In genomic region chr20:9889270-9889981, GRCh38 we compare ENCODE assay signal across 12 cellular contexts. TPM values are rescaled to one million over a fixed set of nuclear protein-coding genes. Genes with fewer than 3 reads are reported as not detected.
DNase-seq lines count a peak whose midpoint lies in the region; ATAC-seq, FAIRE-seq and TF ChIP-seq lines count a peak whose summit lies in the region.
"Had no signal": no experiment of that assay in that cellular context is flagged by ENCODE, and none has a peak within 500 bp of the region (broad histone marks: within the 10 kb centered on the region; RNA-seq: fewer than 3 reads in every experiment).

No MANE protein-coding gene starts in this region.

- no peaks in the 10 kb centered on the region for H3K9me3 ChIP-seq in Loucy (ENCODE audit: insufficient read depth, low read depth, low read length)
- H3K9me3 ChIP-seq in kidney (ENCODE audit: control insufficient read depth in 1 of 2, low read length in 2 of 2), result no peaks in the 10 kb centered on the region

- DNase-seq in CD1c-positive myeloid dendritic cell (ENCODE audit: extremely low spot score) (peak; percentile 34), T47D (ENCODE audit: low read depth in 1 of 2, low spot score in 1 of 2) (peak; percentile 9 to 42), G401 (ENCODE audit: low spot score) (no peak), kidney (no peak), HCEC 1CT (no peak)
- DNase-seq: activated T-cell treated with anti-CD3 and anti-CD28 coated beads, Interleukin-2, amount 50 U/mL, for 48 hours; NCI-H1417 had no signal

- no peaks in the 10 kb centered on the region for H3K27me3 ChIP-seq in Loucy (ENCODE audit: insufficient read depth, low read length, poor library complexity, severe bottlenecking)

- peak overlapping the region; percentile 75 for H2AFZ ChIP-seq in Loucy (ENCODE audit: low read length)

- H3K4me2 ChIP-seq in Loucy (ENCODE audit: low read depth, low read length, poor library complexity, severe bottlenecking), result peak overlapping the region; percentile 39

- no peak for FAIRE-seq in kidney (lab: Jason Lieb, UNC)

- intact Hi-C loops in kidney (cut with DNase I), result no loop called here

- H3K9me2 ChIP-seq in Loucy (replicated peaks; ENCODE audit: low read depth, low read length), result no peaks in the 10 kb centered on the region

- no peaks in the 10 kb centered on the region for H3F3A ChIP-seq in Loucy (ENCODE audit: low read depth)

- H3K27ac ChIP-seq in kidney (ENCODE audit: low read depth in 2 of 2, low read length in 2 of 2), result no peak overlapping the region

- H3K9ac ChIP-seq in Loucy (ENCODE audit: low read depth, low read length, poor library complexity, severe bottlenecking) (no peak overlapping the region), kidney (ENCODE audit: low read length in 2 of 2) (no peak overlapping the region)

- no peaks in the 10 kb centered on the region for H3K79me2 ChIP-seq in Loucy (ENCODE audit: insufficient read depth, low read length)

- no peaks in the 10 kb centered on the region for H4K20me1 ChIP-seq in Loucy (ENCODE audit: insufficient read depth, low read length, poor library complexity, severe bottlenecking)

- TF ChIP-seq CTCF in Loucy (conservative IDR thresholded peaks at IDR 0.05; ENCODE audit: low read length), result no peak
- TF ChIP-seq CTCF in kidney (IDR thresholded peaks at IDR 0.05; ENCODE audit: borderline replicate concordance, extremely low read depth, insufficient read depth), result no peak

- H3K4me3 ChIP-seq in Loucy (ENCODE audit: low read length, poor library complexity, severe bottlenecking), result peak overlapping the region; percentile 68
- H3K4me3 ChIP-seq in kidney (ENCODE audit: low read length in 2 of 2), result no peak overlapping the region

- no peaks in the 10 kb centered on the region for H3K4me1 ChIP-seq in Loucy (ENCODE audit: insufficient read depth, low read length, poor library complexity, severe bottlenecking)
- no peaks in the 10 kb centered on the region for H3K4me1 ChIP-seq in kidney (ENCODE audit: control insufficient read depth in 1 of 2, insufficient read depth in 1 of 2, low read depth in 1 of 2, low read length in 2 of 2)

- in situ Hi-C loops in T47D (cut with HindIII; ENCODE audit: low pct_unique_long_range_greater_than_20kb, low sequenced_read_pairs), result no loop called here
- in situ Hi-C loops in G401 (cut with HindIII; ENCODE audit: low sequenced_read_pairs), result no loop called here

- ATAC-seq in GM18867 (IDR thresholded peaks at IDR 0.05; ENCODE audit: unreplicated experiment), result peak; percentile 71
- no peak for ATAC-seq in HG03439 (IDR thresholded peaks at IDR 0.05; ENCODE audit: unreplicated experiment)

- H3K36me3 ChIP-seq in Loucy (ENCODE audit: insufficient read depth, low read length), result no peaks in the 10 kb centered on the region
- no peaks in the 10 kb centered on the region for H3K36me3 ChIP-seq in kidney (ENCODE audit: control insufficient read depth in 1 of 2, insufficient read depth in 2 of 2, low read length in 2 of 2)

RNA-seq across cellular contexts. Expression of gene PAK5, which starts 50.5 kb away (rescaled TPM):
- not detected in 2 replicates for total RNA-seq in G401 (2014; rRNA removed; shearing (Covaris generic))
- total RNA-seq in kidney, result 0.13 TPM
- polyA plus RNA-seq in kidney (ENCODE audit: insufficient read depth, low read depth, low replicate concordance), result 0.22 TPM
- total RNA-seq: fibroblast of villous mesenchyme, mesenteric fat pad had no signal

Comparison
In these comparisons a context has a peak if more than half of its experiments do, and no peak if none do; other contexts are left out.
1. DNase-seq: peak in CD1c-positive myeloid dendritic cell (single experiment) and T47D (2 of 2); none in G401 (single experiment), kidney (single experiment) and HCEC 1CT (single experiment).